39 cellular contexts compared by ENCODE assay signal in genomic region chr4:38065900-38066299, GRCh38.
"Had no signal": no experiment of that assay in that cellular context is flagged by ENCODE, and none has a peak within 500 bp of the region (broad histone marks: within the 10 kb centered on the region; RNA-seq: fewer than 3 reads in every experiment).

No MANE protein-coding gene starts in this region.

- H3K27ac ChIP-seq: adrenal gland, ascending aorta, body of pancreas, brain microvascular endothelial cell, cardiac muscle cell had no signal

- H3K4me3 ChIP-seq: adrenal gland, ascending aorta, body of pancreas, cardiac muscle cell had no signal

- H3K27me3 ChIP-seq: adrenal gland, ascending aorta, body of pancreas, brain microvascular endothelial cell, cardiac muscle cell had no signal

- DNase-seq: activated effector memory CD4-positive, alpha-beta T cell treated with anti-CD3 and anti-CD28 coated beads, Interleukin-2, amount 50 U/mL, for 16 hours; activated effector memory CD4-positive, alpha-beta T cell treated with Interleukin-2 at 50 U/mL for 16 hours; activated gamma-delta T cell; activated gamma-delta T cell treated with Interleukin-2 at 50 U/mL for 16 hours; activated naive CD4-positive, alpha-beta T cell; activated naive CD4-positive, alpha-beta T cell treated with anti-CD3 and anti-CD28 coated beads for 36 hours; activated naive CD4-positive, alpha-beta T cell treated with anti-CD3 and anti-CD28 coated beads, Interleukin-2, amount 10 ng/mL, durations not matched to agents 7 days and 5 days; activated naive CD4-positive, alpha-beta T cell treated with anti-CD3 and anti-CD28 coated beads, Interleukin-2, amount 50 U/mL, for 16 hours; activated naive CD4-positive, alpha-beta T cell treated with Interleukin-2 at 50 U/mL for 16 hours; activated naive CD8-positive, alpha-beta T cell treated with anti-CD3 and anti-CD28 coated beads for 36 hours; activated naive CD8-positive, alpha-beta T cell treated with anti-CD3 and anti-CD28 coated beads, Interleukin-2, amount 10 ng/mL, durations not matched to agents 7 days and 5 days; activated naive CD8-positive, alpha-beta T cell treated with anti-CD3 and anti-CD28 coated beads, Interleukin-2, amount 50 U/mL, for 24 hours; activated T-cell treated with anti-CD3 and anti-CD28 coated beads, Interleukin-2, amount 50 U/mL, for 1 hour; activated T-cell treated with anti-CD3 and anti-CD28 coated beads, Interleukin-2, amount 50 U/mL, for 24 hours; activated T-cell treated with anti-CD3 and anti-CD28 coated beads, Interleukin-2, amount 50 U/mL, for 4 hours; activated T-cell treated with anti-CD3 and anti-CD28 coated beads, Interleukin-2, amount 50 U/mL, for 48 hours; activated T-cell treated with anti-CD3 and anti-CD28 coated beads, Interleukin-2, amount 50 U/mL, for 72 hours; adrenal gland; amniotic stem cell; amygdala; anterior cingulate cortex; aorta; body of pancreas; brain microvascular endothelial cell; caudate nucleus; central memory CD4-positive, alpha-beta T cell; cerebellar nuclear complex had no signal

- H3K27ac Mint-ChIP-seq: activated naive CD4-positive, alpha-beta T cell treated with anti-CD3 and anti-CD28 coated beads for 36 hours; activated naive CD4-positive, alpha-beta T cell treated with anti-CD3 and anti-CD28 coated beads, Interleukin-2, amount 10 ng/mL, durations not matched to agents 7 days and 5 days; activated naive CD4-positive, alpha-beta T cell treated with anti-CD3 and anti-CD28 coated beads, Interleukin-2, amount 50 U/mL, for 24 hours; activated naive CD4-positive, alpha-beta T cell treated with anti-CD3 and anti-CD28 coated beads, Interleukin-2, amount 50 U/mL, for 72 hours; activated naive CD8-positive, alpha-beta T cell; activated naive CD8-positive, alpha-beta T cell treated with anti-CD3 and anti-CD28 coated beads for 36 hours; activated naive CD8-positive, alpha-beta T cell treated with anti-CD3 and anti-CD28 coated beads, Interleukin-2, amount 10 ng/mL, durations not matched to agents 7 days and 5 days; activated naive CD8-positive, alpha-beta T cell treated with anti-CD3 and anti-CD28 coated beads, Interleukin-2, amount 50 U/mL, for 24 hours; activated T-cell treated with anti-CD3 and anti-CD28 coated beads, Interleukin-2, amount 50 U/mL, for 24 hours; activated T-cell treated with anti-CD3 and anti-CD28 coated beads, Interleukin-2, amount 50 U/mL, for 72 hours; activated T-helper 1 cell treated with anti-CD3 and anti-CD28 coated beads, Interleukin-12 subunit alpha, Interleukin-12 subunit beta, Interleukin-2, Interleukin-4 antibody, amounts not matched to agents 30 ng/mL and 10 ng/mL and 1 ng/mL, durations not matched to agents 14 hours and 24 hours and 36 hours; activated T-helper 17 cell treated with anti-CD3 and anti-CD28 coated beads, Interleukin-2, amount 50 U/mL, for 72 hours; activated T-helper 2 cell treated with anti-CD3 and anti-CD28 coated beads, Interferon-gamma antibody, Interleukin-2, Interleukin-4, amounts not matched to agents 10 μg/mL and 5 μg/mL and 100 μg/mL, durations not matched to agents 14 hours and 24 hours and 36 hours; brain had no signal

- H3K4me3 Mint-ChIP-seq: activated naive CD4-positive, alpha-beta T cell treated with anti-CD3 and anti-CD28 coated beads for 36 hours; activated naive CD4-positive, alpha-beta T cell treated with anti-CD3 and anti-CD28 coated beads, Interleukin-2, amount 10 ng/mL, durations not matched to agents 7 days and 5 days; activated naive CD4-positive, alpha-beta T cell treated with anti-CD3 and anti-CD28 coated beads, Interleukin-2, amount 50 U/mL, for 24 hours; activated naive CD8-positive, alpha-beta T cell; activated naive CD8-positive, alpha-beta T cell treated with anti-CD3 and anti-CD28 coated beads for 36 hours; activated naive CD8-positive, alpha-beta T cell treated with anti-CD3 and anti-CD28 coated beads, Interleukin-2, amount 10 ng/mL, durations not matched to agents 7 days and 5 days; activated naive CD8-positive, alpha-beta T cell treated with anti-CD3 and anti-CD28 coated beads, Interleukin-2, amount 50 U/mL, for 24 hours; activated T-cell treated with anti-CD3 and anti-CD28 coated beads, Interleukin-2, amount 50 U/mL, for 24 hours; activated T-cell treated with anti-CD3 and anti-CD28 coated beads, Interleukin-2, amount 50 U/mL, for 4 hours; activated T-cell treated with anti-CD3 and anti-CD28 coated beads, Interleukin-2, amount 50 U/mL, for 72 hours; activated T-helper 1 cell treated with anti-CD3 and anti-CD28 coated beads, Interleukin-12 subunit alpha, Interleukin-12 subunit beta, Interleukin-2, Interleukin-4 antibody, amounts not matched to agents 30 ng/mL and 10 ng/mL and 1 ng/mL, durations not matched to agents 14 hours and 24 hours and 36 hours; activated T-helper 17 cell treated with anti-CD3 and anti-CD28 coated beads, Interleukin-2, amount 50 U/mL, for 72 hours; brain; central memory CD8-positive, alpha-beta T cell had no signal

- H3K9me3 ChIP-seq: adrenal gland, ascending aorta, body of pancreas had no signal

- ATAC-seq: activated naive CD4-positive, alpha-beta T cell treated with anti-CD3 and anti-CD28 coated beads, Interleukin-2, amount 50 U/mL, for 72 hours; activated naive CD8-positive, alpha-beta T cell treated with anti-CD3 and anti-CD28 coated beads, Interleukin-2, amount 50 U/mL, for 24 hours; activated T-cell treated with anti-CD3 and anti-CD28 coated beads, Interleukin-2, amount 50 U/mL, for 4 hours; activated T-cell treated with anti-CD3 and anti-CD28 coated beads, Interleukin-2, amount 50 U/mL, for 72 hours; activated T-helper 17 cell treated with anti-CD3 and anti-CD28 coated beads, Interleukin-2, amount 50 U/mL, for 72 hours; body of pancreas had no signal

- FAIRE-seq: astrocyte, bronchial epithelial cell had no signal

- H3K4me1 ChIP-seq: ascending aorta had no signal

- H3K27me3 Mint-ChIP-seq: activated naive CD4-positive, alpha-beta T cell treated with anti-CD3 and anti-CD28 coated beads, Interleukin-2, amount 10 ng/mL, durations not matched to agents 7 days and 5 days; activated naive CD4-positive, alpha-beta T cell treated with anti-CD3 and anti-CD28 coated beads, Interleukin-2, amount 50 U/mL, for 24 hours; activated naive CD8-positive, alpha-beta T cell; activated naive CD8-positive, alpha-beta T cell treated with anti-CD3 and anti-CD28 coated beads for 36 hours; activated naive CD8-positive, alpha-beta T cell treated with anti-CD3 and anti-CD28 coated beads, Interleukin-2, amount 10 ng/mL, durations not matched to agents 7 days and 5 days; activated naive CD8-positive, alpha-beta T cell treated with anti-CD3 and anti-CD28 coated beads, Interleukin-2, amount 50 U/mL, for 24 hours; activated T-cell treated with anti-CD3 and anti-CD28 coated beads, Interleukin-2, amount 50 U/mL, for 24 hours; activated T-helper 17 cell treated with anti-CD3 and anti-CD28 coated beads, Interleukin-2, amount 50 U/mL, for 72 hours; brain; central memory CD8-positive, alpha-beta T cell had no signal

- H3K9me3 Mint-ChIP-seq: activated naive CD4-positive, alpha-beta T cell treated with anti-CD3 and anti-CD28 coated beads for 36 hours; activated naive CD4-positive, alpha-beta T cell treated with anti-CD3 and anti-CD28 coated beads, Interleukin-2, amount 10 ng/mL, durations not matched to agents 7 days and 5 days; activated naive CD4-positive, alpha-beta T cell treated with anti-CD3 and anti-CD28 coated beads, Interleukin-2, amount 50 U/mL, for 24 hours; activated naive CD4-positive, alpha-beta T cell treated with anti-CD3 and anti-CD28 coated beads, Interleukin-2, amount 50 U/mL, for 72 hours; activated naive CD8-positive, alpha-beta T cell treated with anti-CD3 and anti-CD28 coated beads for 36 hours; activated naive CD8-positive, alpha-beta T cell treated with anti-CD3 and anti-CD28 coated beads, Interleukin-2, amount 10 ng/mL, durations not matched to agents 7 days and 5 days; activated naive CD8-positive, alpha-beta T cell treated with anti-CD3 and anti-CD28 coated beads, Interleukin-2, amount 50 U/mL, for 24 hours; activated T-cell treated with anti-CD3 and anti-CD28 coated beads, Interleukin-2, amount 50 U/mL, for 24 hours; activated T-cell treated with anti-CD3 and anti-CD28 coated beads, Interleukin-2, amount 50 U/mL, for 4 hours; activated T-cell treated with anti-CD3 and anti-CD28 coated beads, Interleukin-2, amount 50 U/mL, for 72 hours; activated T-helper 1 cell treated with anti-CD3 and anti-CD28 coated beads, Interleukin-12 subunit alpha, Interleukin-12 subunit beta, Interleukin-2, Interleukin-4 antibody, amounts not matched to agents 30 ng/mL and 10 ng/mL and 1 ng/mL, durations not matched to agents 14 hours and 24 hours and 36 hours; activated T-helper 17 cell treated with anti-CD3 and anti-CD28 coated beads, Interleukin-2, amount 50 U/mL, for 72 hours; activated T-helper 2 cell treated with anti-CD3 and anti-CD28 coated beads, Interferon-gamma antibody, Interleukin-2, Interleukin-4, amounts not matched to agents 10 μg/mL and 5 μg/mL and 100 μg/mL, durations not matched to agents 14 hours and 24 hours and 36 hours; brain; central memory CD8-positive, alpha-beta T cell had no signal

- H3K36me3 ChIP-seq: adrenal gland, cardiac muscle cell had no signal
